Comparison of ENCODE assay signal across 8 cellular contexts in genomic region chr9:19457694-19458009, GRCh38. TPM values are rescaled to one million over a fixed set of nuclear protein-coding genes. Genes with fewer than 3 reads are reported as not detected.
DNase-seq lines count a peak whose midpoint lies in the region; ATAC-seq and TF ChIP-seq lines count a peak whose summit lies in the region.

No MANE protein-coding gene starts in this region.

- H3K4me3 ChIP-seq in heart left ventricle: peak overlapping the region in 9 of 12 donors; percentile 8 to 42 (median 38)

- no peak for DNase-seq in heart left ventricle
- DNase-seq in left ventricle myocardium superior: no peak
- no peak for DNase-seq in chondrocyte (ENCODE audit: low spot score)
- DNase-seq in type B pancreatic cell (ENCODE audit: extremely low spot score, unreplicated experiment): no peak
- no peak for DNase-seq in NCI-H1092 (lab: John Stamatoyannopoulos, UW)
- DNase-seq in GM03348 (ENCODE audit: low spot score): no peak

- TF ChIP-seq POLR2A in heart left ventricle (IDR thresholded peaks at IDR 0.05): no peak

- H3K36me3 ChIP-seq in heart left ventricle: peaks cover 0 to 12% (median 0%) of the 10 kb centered on the region in 9 donors

- H3K9me3 Mint-ChIP-seq in chondrocyte (ENCODE audit: low read depth) (no peaks in the 10 kb centered on the region), type B pancreatic cell (no peaks in the 10 kb centered on the region)

- peaks cover 0 to 18% (median 10%) of the 10 kb centered on the region in 12 donors for H3K4me1 ChIP-seq in heart left ventricle

- H3K27ac Mint-ChIP-seq in chondrocyte (ENCODE audit: unreplicated experiment) (no peak overlapping the region), type B pancreatic cell (peak overlapping the region; percentile 31)

- WGBS in heart left ventricle, 4 donors: 18 to 23% (median 21%) methylated on average over 5 of the region's 5 CpGs

- H3K27me3 ChIP-seq in heart left ventricle: no peaks in the 10 kb centered on the region

- TF ChIP-seq CTCF in heart left ventricle (IDR thresholded peaks at IDR 0.05): peak in 1 of 12 donors; percentile 5
- TF ChIP-seq CTCF in chondrocyte (IDR thresholded peaks at IDR 0.05): peak; percentile 36
- no peak for TF ChIP-seq CTCF in type B pancreatic cell (conservative IDR thresholded peaks at IDR 0.05)

- intact Hi-C loops in heart left ventricle (cut with DNase I): loop anchor here (1.0 to 10.0 kb wide), 17 partner anchors 49 to 1925 kb away; partner anchors contain the start of genes RRAGA (in 6 of the 10), RPS6 (in 4 of the 10), ACER2 (in 2 of the 10) and DENND4C (in 2 of the 10)
- intact Hi-C loops in left ventricle myocardium superior (cut with micrococcal nuclease): loop anchor here (2.0 kb wide), 1 partner anchor 77 kb away; the partner anchor contains the start of gene RPS6

- H3K4me3 Mint-ChIP-seq in chondrocyte (ENCODE audit: unreplicated experiment) (peak overlapping the region; percentile 50), type B pancreatic cell (peak overlapping the region; percentile 9)

- ATAC-seq in heart left ventricle (peak in 2 of 4 donors; percentile 4 to 6), left ventricle myocardium superior (no peak), HG03135 (IDR thresholded peaks at IDR 0.05; ENCODE audit: unreplicated experiment) (peak; percentile 11), HG02571 (IDR thresholded peaks at IDR 0.05; ENCODE audit: unreplicated experiment) (no peak)

- no peaks in the 10 kb centered on the region for H3K27me3 Mint-ChIP-seq in chondrocyte (ENCODE audit: low read depth)
- no peaks in the 10 kb centered on the region for H3K27me3 Mint-ChIP-seq in type B pancreatic cell

- H3K4me1 Mint-ChIP-seq in chondrocyte (ENCODE audit: low read depth) (peaks cover 9% of the 10 kb centered on the region), type B pancreatic cell (ENCODE audit: unreplicated experiment) (peaks cover 7% of the 10 kb centered on the region)

- H3K36me3 Mint-ChIP-seq in chondrocyte (ENCODE audit: low read depth) (no peaks in the 10 kb centered on the region), type B pancreatic cell (no peaks in the 10 kb centered on the region)

- no peaks in the 10 kb centered on the region for H3K9me3 ChIP-seq in heart left ventricle

- H3K27ac ChIP-seq in heart left ventricle: peak overlapping the region in 6 of 12 donors; percentile 35 to 82 (median 72)

RNA-seq across cellular contexts. Expression of gene ACER2, which starts 48.8 kb away (rescaled TPM):
- total RNA-seq in heart left ventricle: 1 to 10 TPM; 1.6 to 4.5 (median 3.9) TPM
- 1 to 10 TPM in 1 of 2 donors, under 1 TPM in 1; 0.95 to 1.5 TPM for polyA plus RNA-seq in heart left ventricle
- total RNA-seq in left ventricle myocardium superior: 3.4 TPM
- total RNA-seq in chondrocyte: 0.48 to 0.79 TPM (median 0.65 TPM) in 3 replicates
- 9.2 and 15.3 TPM in 2 replicates for total RNA-seq in type B pancreatic cell (ENCODE audit: low replicate concordance)
